Comparison of ENCODE assay signal across 2 cellular contexts in the genomic region with DNA sequence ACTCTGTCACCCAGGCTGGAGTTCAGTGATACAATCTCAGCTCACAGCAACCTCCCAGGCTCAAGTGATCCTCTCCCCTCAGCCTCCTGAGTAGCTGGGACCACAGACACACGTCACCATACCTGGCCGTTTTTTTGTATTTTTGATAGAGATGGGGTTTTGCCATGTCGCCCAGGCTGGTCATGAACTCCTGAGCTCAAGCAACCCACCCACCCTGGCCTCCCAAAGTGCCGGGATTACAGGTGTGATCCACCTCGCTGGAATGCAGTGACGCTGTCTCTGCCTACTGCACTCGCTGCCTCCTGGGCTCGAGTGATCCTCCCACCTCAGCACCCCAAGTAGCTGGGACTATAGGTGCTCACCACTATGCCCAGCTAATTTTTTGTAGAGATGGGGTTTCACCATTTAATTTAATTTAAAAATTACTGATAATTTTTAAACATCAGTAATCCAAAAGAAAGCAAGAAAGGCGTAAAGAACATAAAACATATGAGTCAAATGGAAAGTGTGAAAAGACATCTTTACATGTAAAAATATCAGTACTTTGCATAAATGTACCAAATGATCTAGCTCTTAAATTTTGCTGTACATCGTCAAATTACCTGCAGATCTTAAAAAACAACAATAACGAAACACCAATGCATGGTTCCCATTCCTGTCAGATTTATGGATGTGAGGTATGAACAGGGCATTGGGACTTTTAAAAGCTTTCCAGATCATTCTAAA.
TF ChIP-seq lines count a peak whose summit lies in the region.

No MANE protein-coding gene starts in this region.

TF ChIP-seq in SK-N-SH, 30 proteins besides CTCF, POLR2A, EP300 and RAD21 (continued from another document):
- TF ChIP-seq, protein P1, sequence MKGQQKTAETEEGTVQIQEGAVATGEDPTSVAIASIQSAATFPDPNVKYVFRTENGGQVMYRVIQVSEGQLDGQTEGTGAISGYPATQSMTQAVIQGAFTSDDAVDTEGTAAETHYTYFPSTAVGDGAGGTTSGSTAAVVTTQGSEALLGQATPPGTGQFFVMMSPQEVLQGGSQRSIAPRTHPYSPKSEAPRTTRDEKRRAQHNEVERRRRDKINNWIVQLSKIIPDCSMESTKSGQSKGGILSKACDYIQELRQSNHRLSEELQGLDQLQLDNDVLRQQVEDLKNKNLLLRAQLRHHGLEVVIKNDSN (IDR thresholded peaks at IDR 0.05; ENCODE audit: borderline replicate concordance, low read depth), result no peak
- no peak for TF ChIP-seq FOXM1 (IDR thresholded peaks at IDR 0.05; ENCODE audit: low read depth)
- TF ChIP-seq MXI1 (IDR thresholded peaks at IDR 0.05; ENCODE audit: low read depth, low read length), result no peak
- no peak for TF ChIP-seq NFIC (IDR thresholded peaks at IDR 0.05; ENCODE audit: borderline replicate concordance)
- no peak for TF ChIP-seq SMC3 (IDR thresholded peaks at IDR 0.05; ENCODE audit: low read depth, low read length)
- TF ChIP-seq EZH2phosphoT487 (IDR thresholded peaks at IDR 0.05; ENCODE audit: borderline replicate concordance, low read depth), result no peak
- no peak for TF ChIP-seq ELF1 (IDR thresholded peaks at IDR 0.05)
TF ChIP-seq in SK-N-SH: peak in this region for 0.

TF ChIP-seq in SK-N-SH treated with all-trans-retinoic acid at 6 μM for 48 hours, 23 proteins besides CTCF, POLR2A, EP300 and RAD21 (continued from another document):
- TF ChIP-seq, protein P2, sequence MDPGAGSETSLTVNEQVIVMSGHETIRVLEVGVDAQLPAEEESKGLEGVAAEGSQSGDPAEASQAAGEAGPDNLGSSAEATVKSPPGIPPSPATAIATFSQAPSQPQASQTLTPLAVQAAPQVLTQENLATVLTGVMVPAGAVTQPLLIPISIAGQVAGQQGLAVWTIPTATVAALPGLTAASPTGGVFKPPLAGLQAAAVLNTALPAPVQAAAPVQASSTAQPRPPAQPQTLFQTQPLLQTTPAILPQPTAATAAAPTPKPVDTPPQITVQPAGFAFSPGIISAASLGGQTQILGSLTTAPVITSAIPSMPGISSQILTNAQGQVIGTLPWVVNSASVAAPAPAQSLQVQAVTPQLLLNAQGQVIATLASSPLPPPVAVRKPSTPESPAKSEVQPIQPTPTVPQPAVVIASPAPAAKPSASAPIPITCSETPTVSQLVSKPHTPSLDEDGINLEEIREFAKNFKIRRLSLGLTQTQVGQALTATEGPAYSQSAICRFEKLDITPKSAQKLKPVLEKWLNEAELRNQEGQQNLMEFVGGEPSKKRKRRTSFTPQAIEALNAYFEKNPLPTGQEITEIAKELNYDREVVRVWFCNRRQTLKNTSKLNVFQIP (CRISPR knock-in tag; IDR thresholded peaks at IDR 0.05; ENCODE audit: borderline replicate concordance, low read depth), result no peak
- TF ChIP-seq PPARA (CRISPR knock-in tag; IDR thresholded peaks at IDR 0.05; ENCODE audit: borderline replicate concordance) (no peak), SNAI2 (CRISPR knock-in tag; IDR thresholded peaks at IDR 0.05) (no peak), ISL1 (CRISPR knock-in tag; IDR thresholded peaks at IDR 0.05) (no peak), OSR1 (CRISPR knock-in tag; IDR thresholded peaks at IDR 0.05) (no peak), ARNTL (CRISPR knock-in tag; IDR thresholded peaks at IDR 0.05; ENCODE audit: borderline replicate concordance, low read depth) (no peak), TOX (CRISPR knock-in tag; IDR thresholded peaks at IDR 0.05; ENCODE audit: borderline replicate concordance) (no peak), CSDC2 (CRISPR knock-in tag; IDR thresholded peaks at IDR 0.05) (no peak), ZFP3 (CRISPR knock-in tag; IDR thresholded peaks at IDR 0.05) (no peak), RARB (CRISPR knock-in tag; IDR thresholded peaks at IDR 0.05) (no peak), ZNF70 (CRISPR knock-in tag; IDR thresholded peaks at IDR 0.05) (no peak), TCF4 (CRISPR knock-in tag; IDR thresholded peaks at IDR 0.05; ENCODE audit: borderline replicate concordance) (no peak), ESRRG (CRISPR knock-in tag; IDR thresholded peaks at IDR 0.05) (no peak)
- TF ChIP-seq, protein P3, sequence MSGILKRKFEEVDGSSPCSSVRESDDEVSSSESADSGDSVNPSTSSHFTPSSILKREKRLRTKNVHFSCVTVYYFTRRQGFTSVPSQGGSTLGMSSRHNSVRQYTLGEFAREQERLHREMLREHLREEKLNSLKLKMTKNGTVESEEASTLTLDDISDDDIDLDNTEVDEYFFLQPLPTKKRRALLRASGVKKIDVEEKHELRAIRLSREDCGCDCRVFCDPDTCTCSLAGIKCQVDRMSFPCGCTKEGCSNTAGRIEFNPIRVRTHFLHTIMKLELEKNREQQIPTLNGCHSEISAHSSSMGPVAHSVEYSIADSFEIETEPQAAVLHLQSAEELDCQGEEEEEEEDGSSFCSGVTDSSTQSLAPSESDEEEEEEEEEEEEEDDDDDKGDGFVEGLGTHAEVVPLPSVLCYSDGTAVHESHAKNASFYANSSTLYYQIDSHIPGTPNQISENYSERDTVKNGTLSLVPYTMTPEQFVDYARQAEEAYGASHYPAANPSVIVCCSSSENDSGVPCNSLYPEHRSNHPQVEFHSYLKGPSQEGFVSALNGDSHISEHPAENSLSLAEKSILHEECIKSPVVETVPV (CRISPR knock-in tag; IDR thresholded peaks at IDR 0.05), result no peak
